Comparison of ENCODE assay signal across 16 cellular contexts in genomic region chr17:19769946-19770652, GRCh38. TPM values are rescaled to one million over a fixed set of nuclear protein-coding genes. Genes with fewer than 3 reads are reported as not detected.
DNase-seq lines count a peak whose midpoint lies in the region; TF ChIP-seq lines count a peak whose summit lies in the region.
"Had no signal": no experiment of that assay in that cellular context is flagged by ENCODE, and none has a peak within 500 bp of the region (broad histone marks: within the 10 kb centered on the region; RNA-seq: fewer than 3 reads in every experiment).

No MANE protein-coding gene starts in this region.

- DNase-seq in EL (peak; percentile 88), LoVo (ENCODE audit: low spot score) (peak; percentile 53), fibroblast of lung (ENCODE audit: low read depth in 2 of 2) (peak in 1 of 2 donors; percentile 68), G401 (ENCODE audit: low spot score) (no peak), NCI-H1417 (lab: John Stamatoyannopoulos, UW) (no peak), NCI-H748 treated with DMSO at 0.1 percent for 48 hours (lab: John Stamatoyannopoulos, UW) (no peak)
- DNase-seq: activated CD4-positive, alpha-beta T cell treated with anti-CD3 and anti-CD28 coated beads, Interleukin-2, amount 50 U/mL, for 48 hours; activated naive CD4-positive, alpha-beta T cell treated with Interleukin-2 at 50 U/mL for 16 hours; DMS153; head of caudate nucleus; NCI-H2081 treated with DMSO at 0.1 percent for 48 hours; stimulated activated CD4-positive, alpha-beta T cell treated with anti-CD3 and anti-CD28 coated beads, Interleukin-4, amount 100 ng/mL, for 4 hours had no signal

- TF ChIP-seq CTCF in fibroblast of lung (conservative IDR thresholded peaks at IDR 0.05 in 1 of 2, IDR thresholded peaks at IDR 0.05 in 1 of 2; ENCODE audit: low read depth in 1 of 2, low read length in 2 of 2) = no peak

- peaks cover 4% of the 10 kb centered on the region for H3K4me1 ChIP-seq in fibroblast of lung (ENCODE audit: control insufficient read depth, extremely low read depth, insufficient read depth, low read length)
- peaks cover 4 to 11% (median 9%) of the 10 kb centered on the region in 3 donors for H3K4me1 ChIP-seq in skeletal muscle tissue (ENCODE audit: control insufficient read depth in 3 of 3, insufficient read depth in 3 of 3, low read length in 3 of 3)
- H3K4me1 ChIP-seq: HAP-1 had no signal

- no peaks in the 10 kb centered on the region for H3K9me3 ChIP-seq in fibroblast of lung (ENCODE audit: control insufficient read depth, insufficient read depth, low read depth, low read length)
- H3K9me3 ChIP-seq in skeletal muscle tissue (ENCODE audit: control insufficient read depth in 3 of 3, low read length in 3 of 3) = no peaks in the 10 kb centered on the region
- H3K9me3 ChIP-seq: HAP-1 had no signal

- H3K27ac ChIP-seq in fibroblast of lung (ENCODE audit: insufficient read depth, low read length) (no peak overlapping the region), skeletal muscle tissue (ENCODE audit: low read depth, low read length) (peak overlapping the region; percentile 40)

- H3K27me3 ChIP-seq in fibroblast of lung (ENCODE audit: control insufficient read depth, insufficient read depth, low read length) (no peaks in the 10 kb centered on the region), skeletal muscle tissue (ENCODE audit: control insufficient read depth in 3 of 3, insufficient read depth in 3 of 3, low read length in 3 of 3) (no peaks in the 10 kb centered on the region)

- H3K36me3 ChIP-seq in fibroblast of lung (ENCODE audit: control insufficient read depth, insufficient read depth, low read length) (no peaks in the 10 kb centered on the region), skeletal muscle tissue (ENCODE audit: control insufficient read depth in 3 of 3, insufficient read depth in 3 of 3, low read length in 3 of 3) (peaks cover 0 to 7% (median under 1%) of the 10 kb centered on the region in 3 donors)
- H3K36me3 ChIP-seq: HAP-1 had no signal

- no peaks in the 10 kb centered on the region for H4K20me1 ChIP-seq in fibroblast of lung (ENCODE audit: control insufficient read depth, extremely low read depth, insufficient read depth, low read length)

- H2AFZ ChIP-seq in fibroblast of lung (ENCODE audit: low read length) = no peak overlapping the region

- peak overlapping the region; percentile 13 for H3K4me2 ChIP-seq in fibroblast of lung (ENCODE audit: extremely low read depth, insufficient read depth, low read length)

- no peak overlapping the region for H3K4me3 ChIP-seq in fibroblast of lung (replicated peaks in 1 of 4; ENCODE audit: control extremely low read depth in 1 of 4, insufficient read depth in 1 of 4, low read depth in 3 of 4, low read length in 4 of 4)
- H3K4me3 ChIP-seq in skeletal muscle tissue (ENCODE audit: low read length in 3 of 3) = no peak overlapping the region
- H3K4me3 ChIP-seq: HAP-1 had no signal

- H3K9ac ChIP-seq in fibroblast of lung (ENCODE audit: insufficient read depth, low read length) (no peak overlapping the region), skeletal muscle tissue (ENCODE audit: low read depth in 1 of 3, low read length in 3 of 3) (no peak overlapping the region)

- no peaks in the 10 kb centered on the region for H3K79me2 ChIP-seq in fibroblast of lung (ENCODE audit: control insufficient read depth, insufficient read depth, low read length)

- in situ Hi-C loops in G401 (cut with HindIII; ENCODE audit: low sequenced_read_pairs) = no loop called here

RNA-seq across cellular contexts. Expression of gene ALDH3A1, which starts 22.0 kb away (rescaled TPM):
- total RNA-seq in fibroblast of lung = under 0.01 and 0.17 TPM in 2 replicates
- 0.12 and 1.0 TPM in 2 replicates for polyA plus RNA-seq in fibroblast of lung
- 0.22 and 2.0 TPM in 2 replicates for polyA plus RNA-seq in fibroblast of lung (2012)
- 0.33 and 2.6 TPM in 2 replicates for polyA minus RNA-seq in fibroblast of lung (ENCODE audit: low replicate concordance)
- total RNA-seq in skeletal muscle tissue = not detected
- not detected in 2 replicates for total RNA-seq in G401 (2014; rRNA removed; shearing (Covaris generic))
- total RNA-seq: T-helper 2 cell treated with Interferon-gamma antibody and Interleukin-4, amounts not matched to agents 100 ng/mL and 5 ng/mL, for 36 hours had no signal

RNA-seq across cellular contexts. Expression of gene SLC47A2, which starts 53.7 kb away (rescaled TPM):
- not detected in 2 replicates for total RNA-seq in fibroblast of lung
- not detected in 2 replicates for polyA plus RNA-seq in fibroblast of lung
- not detected in 2 replicates for polyA plus RNA-seq in fibroblast of lung (2012)
- not detected in 2 replicates for polyA minus RNA-seq in fibroblast of lung (ENCODE audit: low replicate concordance)
- total RNA-seq in skeletal muscle tissue = not detected
- total RNA-seq in G401 (2014; rRNA removed; shearing (Covaris generic)) = not detected in 2 replicates
- total RNA-seq: subcutaneous adipose tissue; T-helper 2 cell treated with Interferon-gamma antibody and Interleukin-4, amounts not matched to agents 100 ng/mL and 5 ng/mL, for 36 hours had no signal

Comparison
In these comparisons a context has a peak if more than half of its experiments do, and no peak if none do; other contexts are left out.
1. DNase-seq: peak in EL (single experiment) and LoVo (single experiment); none in G401 (single experiment), NCI-H1417 (0 of 3) and NCI-H748 treated with DMSO at 0.1 percent for 48 hours (single experiment).